8 cellular contexts compared by ENCODE assay signal in genomic region chr11:17734418-17734911, GRCh38. TPM values are rescaled to one million over a fixed set of nuclear protein-coding genes. Genes with fewer than 3 reads are reported as not detected.
A peak's percentile ranks its signal among the peaks of the same experiment; 100 is the strongest.
DNase-seq lines count a peak whose midpoint lies in the region; ATAC-seq, FAIRE-seq and TF ChIP-seq lines count a peak whose summit lies in the region.

Gene KCNC1, plus strand, starts transcription at chr11:17734781. Its CDS starts 1,222 bp downstream, at chr11:17736003.

- peak within 1 kb of the TSS in 1 of 3 experiments; percentile 73; a peak in 1 of 7 replicates for H3K27ac Mint-ChIP-seq in H9
- H3K27ac Mint-ChIP-seq in naive B cell = peak within 1 kb of the TSS in 1 of 6 donors; percentile 21

- no peaks in the 10 kb centered on the region for H3K9me3 ChIP-seq in H9 (ENCODE audit: control insufficient read depth, low read depth, low read length)
- no peaks in the 10 kb centered on the region for H3K9me3 ChIP-seq in Peyer's patch
- peaks cover 0 to 5% of the 10 kb centered on the region in 2 donors for H3K9me3 ChIP-seq in esophagus (ENCODE audit: control insufficient read depth in 2 of 2, insufficient read depth in 1 of 2, low read depth in 1 of 2, low read length in 1 of 2)

- H3K4me1 ChIP-seq in H9 (ENCODE audit: insufficient read depth, low read length) (no peaks in the 10 kb centered on the region), Peyer's patch (peaks cover 0 to 19% (median 3%) of the 10 kb centered on the region in 4 donors), esophagus (ENCODE audit: control insufficient read depth in 2 of 2, insufficient read depth in 2 of 2, low read length in 1 of 2) (peaks cover 4 to 11% of the 10 kb centered on the region in 2 donors)

- peak; percentile 20; the same call in 1 of the 3 replicates for TF ChIP-seq CTCF in H9 (conservative IDR thresholded peaks at IDR 0.05)
- no peak for TF ChIP-seq CTCF in Peyer's patch (IDR thresholded peaks at IDR 0.05)

- H3K27me3 Mint-ChIP-seq in H9 (ENCODE audit: low read depth) = peaks cover 34% of the 10 kb centered on the region
- H3K27me3 Mint-ChIP-seq in naive B cell = peaks cover 30 to 51% (median 46%) of the 10 kb centered on the region in 3 donors

- H3K4ac ChIP-seq in H9 (ENCODE audit: low read depth, low read length) = no peak within 1 kb of the TSS

- H2BK120ac ChIP-seq in H9 (ENCODE audit: low read depth, low read length, poor library complexity, severe bottlenecking) = no peak within 1 kb of the TSS

- H3K4me1 Mint-ChIP-seq in H9 (peaks cover 2 to 26% of the 10 kb centered on the region in 2 experiments; a peak in 3 of 4 replicates), naive B cell (peaks cover 5 to 9% (median 5%) of the 10 kb centered on the region in 3 donors)

- WGBS in H9 (ENCODE audit: extremely low coverage, insufficient read length, low lambda C conversion rate) = no CpG with 5 or more reads among the region's 66 CpGs
- WGBS in esophagus, 2 donors = 1% methylated on average over 37 to 66 of the region's 66 CpGs

- H4K20me1 ChIP-seq in H9 (ENCODE audit: control insufficient read depth, insufficient read depth, insufficient read length) = no peaks in the 10 kb centered on the region

- no peak within 1 kb of the TSS for H4K8ac ChIP-seq in H9 (replicated peaks; ENCODE audit: insufficient read length, low read depth, low read length)

- H4K5ac ChIP-seq in H9 (ENCODE audit: insufficient read length, low read depth, low read length) = no peak within 1 kb of the TSS

- peaks cover 2 to 7% of the 10 kb centered on the region in 2 experiments; a peak in 4 of 5 replicates for H3K9me3 Mint-ChIP-seq in H9
- peaks cover 0 to 8% (median 0%) of the 10 kb centered on the region in 7 donors for H3K9me3 Mint-ChIP-seq in naive B cell

- H3K4me3 ChIP-seq in Peyer's patch (peak within 1 kb of the TSS in 3 of 4 donors; percentile 24 to 49 (median 47)), esophagus (ENCODE audit: low read depth in 1 of 2, low read length in 2 of 2) (peak within 1 kb of the TSS; percentile 13 to 28)

- H3K79me2 ChIP-seq in H9 (ENCODE audit: insufficient read depth, low read length) = no peaks in the 10 kb centered on the region

- H3K23me2 ChIP-seq in H9 (ENCODE audit: insufficient read length, low read depth, low read length, poor library complexity, severe bottlenecking) = peaks cover 5% of the 10 kb centered on the region

- H4K91ac ChIP-seq in H9 (ENCODE audit: insufficient read length, low read depth, low read length) = no peak within 1 kb of the TSS

- TF ChIP-seq POLR2A in Peyer's patch (IDR thresholded peaks at IDR 0.05) = no peak

- FAIRE-seq in RCC 7860 (lab: Jason Lieb, UNC) = no peak

- H3K56ac ChIP-seq in H9 (ENCODE audit: insufficient read length, low read depth, low read length) = no peak within 1 kb of the TSS

- no peak within 1 kb of the TSS for H2AK5ac ChIP-seq in H9 (ENCODE audit: insufficient read length, low read length)

- H3K36me3 Mint-ChIP-seq in H9 (ENCODE audit: insufficient read depth in 1 of 3, low read depth in 3 of 3) (peaks cover 0 to 2% (median 0%) of the 10 kb centered on the region in 3 experiments; a peak in 1 of 7 replicates), naive B cell (peaks cover 0 to 14% of the 10 kb centered on the region in 2 donors)

- H3K4me3 Mint-ChIP-seq in H9 (peak within 1 kb of the TSS; percentile 52 to 85), naive B cell (peak within 1 kb of the TSS in 7 of 8 donors; percentile 16 to 87 (median 70))

- H2AFZ ChIP-seq in H9 (ENCODE audit: low read length) = no peak within 1 kb of the TSS

- H3K23ac ChIP-seq in H9 (ENCODE audit: insufficient read length, low read depth, low read length) = no peak within 1 kb of the TSS

- H3K18ac ChIP-seq in H9 (ENCODE audit: insufficient read length, low read depth, low read length) = no peak within 1 kb of the TSS

- H3K4me2 ChIP-seq in H9 (ENCODE audit: insufficient read depth, insufficient read length, low read length) = peak within 1 kb of the TSS; percentile 37

- no peak within 1 kb of the TSS for H2BK5ac ChIP-seq in H9 (ENCODE audit: insufficient read length, low read length)

- H2BK20ac ChIP-seq in H9 (ENCODE audit: low read depth, low read length, poor library complexity, severe bottlenecking) = no peak within 1 kb of the TSS

- H3K27me3 ChIP-seq in H9 (ENCODE audit: insufficient read depth, low read length) (peaks cover 31% of the 10 kb centered on the region), Peyer's patch (peaks cover 0 to 26% of the 10 kb centered on the region in 2 donors), esophagus (ENCODE audit: control insufficient read depth in 1 of 2, insufficient read depth in 2 of 2, low read length in 2 of 2) (peaks cover 4 to 12% of the 10 kb centered on the region in 2 donors)

- H2BK15ac ChIP-seq in H9 (ENCODE audit: low read depth, low read length) = no peak within 1 kb of the TSS

- no peak within 1 kb of the TSS for H3K14ac ChIP-seq in H9 (ENCODE audit: insufficient read depth, low read length)

- H3K27ac ChIP-seq in H9 (ENCODE audit: insufficient read length, low read depth, low read length) (no peak within 1 kb of the TSS), Peyer's patch (no peak within 1 kb of the TSS), esophagus (ENCODE audit: low read depth in 2 of 2, low read length in 1 of 2) (no peak within 1 kb of the TSS)

- H3K9ac ChIP-seq in H9 (ENCODE audit: extremely low read depth, insufficient read length, low read length) = no peak within 1 kb of the TSS

- H3T11ph ChIP-seq in H9 (ENCODE audit: low read length) = no peak within 1 kb of the TSS

- H3K79me1 ChIP-seq in H9 (ENCODE audit: insufficient read depth, low read depth, low read length, poor library complexity, severe bottlenecking) = no peaks in the 10 kb centered on the region

- ATAC-seq in naive B cell (ENCODE audit: low read depth in 2 of 2) (no peak), GM19397 (IDR thresholded peaks at IDR 0.05; ENCODE audit: unreplicated experiment) (no peak)

- H2BK12ac ChIP-seq in H9 (ENCODE audit: insufficient read length, low read depth, low read length) = no peak within 1 kb of the TSS

- DNase-seq in AG20443 (ENCODE audit: low spot score) = peak; percentile 84
- peak; percentile 56 for DNase-seq in H9
- peak in 1 of 3 donors; percentile 13 for DNase-seq in Peyer's patch
- DNase-seq in naive B cell = no peak
- DNase-seq in RCC 7860 (ENCODE audit: low spot score) = no peak
- DNase-seq in activated CD4-positive, alpha-beta T cell treated with anti-CD3 and anti-CD28 coated beads for 4 hours = no peak

- H3K36me3 ChIP-seq in Peyer's patch (no peaks in the 10 kb centered on the region), esophagus (ENCODE audit: control insufficient read depth in 2 of 2, insufficient read depth in 2 of 2, low read length in 1 of 2) (no peaks in the 10 kb centered on the region)

RNA-seq across cellular contexts. Expression of gene KCNC1, which starts in this region (rescaled TPM):
- total RNA-seq in H9 (2021) = 0.04 TPM in 1 of 2 replicates, not detected in the other
- total RNA-seq in Peyer's patch = 1 to 10 TPM in 1 of 4 donors, under 1 TPM in 1, not detected in 2; 0.13 to 9.9 TPM
- polyA plus RNA-seq in esophagus = under 1 TPM in 1 of 2 donors, not detected in 1; 0.01 TPM
- under 1 TPM in 1 of 6 donors, not detected in 5; 0.13 TPM for polyA plus RNA-seq in naive B cell (ENCODE audit: low read depth in 6 of 6)

Comparison
In these comparisons a context has a peak if more than half of its experiments do, and no peak if none do; other contexts are left out.
1. Peak in DNase-seq and H3K4me2 ChIP-seq in H9; RNA of the gene not detected or under 1 TPM.